Comparison of ENCODE assay signal across 21 cellular contexts in genomic region chr3:129536806-129537205, GRCh38. TPM values are rescaled to one million over a fixed set of nuclear protein-coding genes. Genes with fewer than 3 reads are reported as not detected.
DNase-seq lines count a peak whose midpoint lies in the region; ATAC-seq, FAIRE-seq and TF ChIP-seq lines count a peak whose summit lies in the region.
"Had no signal": no experiment of that assay in that cellular context is flagged by ENCODE, and none has a peak within 500 bp of the region (broad histone marks: within the 10 kb centered on the region; RNA-seq: fewer than 3 reads in every experiment).

No MANE protein-coding gene starts in this region.

- H2AK5ac ChIP-seq in H1 (ENCODE audit: low read depth, low read length) = no peak overlapping the region

- TF ChIP-seq EP300 in H1 (IDR thresholded peaks at IDR 0.05; ENCODE audit: borderline replicate concordance in 1 of 2, low read depth in 2 of 2, low read length in 2 of 2) = no peak

- no peak for FAIRE-seq in H1 (lab: Jason Lieb, UNC)
- FAIRE-seq: A549, D721Med had no signal

- H4K5ac ChIP-seq in H1 (ENCODE audit: insufficient read length, low read depth, low read length) = no peak overlapping the region

- H3K9ac ChIP-seq in H1 (replicated peaks in 1 of 4; ENCODE audit: extremely low read depth in 1 of 4, low read depth in 3 of 4, low read length in 3 of 4) (no peak overlapping the region), mammary epithelial cell (ENCODE audit: insufficient read depth, low read length) (no peak overlapping the region)

- H3K79me1 ChIP-seq in H1 (ENCODE audit: low read depth, low read length) = no peaks in the 10 kb centered on the region

- TF ChIP-seq CTCF in H1 (IDR thresholded peaks at IDR 0.05; ENCODE audit: control extremely low read depth in 1 of 3, insufficient read depth in 1 of 3, low read depth in 1 of 3, low read length in 3 of 3) (no peak), mammary epithelial cell (conservative IDR thresholded peaks at IDR 0.05 in 1 of 2, IDR thresholded peaks at IDR 0.05 in 1 of 2; ENCODE audit: extremely low read depth in 1 of 2, insufficient read depth in 1 of 2, low read depth in 1 of 2, low read length in 2 of 2) (no peak)

- no peak overlapping the region for H3K56ac ChIP-seq in H1 (replicated peaks; ENCODE audit: insufficient read length, low read depth, low read length)

- no TSS peak for BruUV-seq in mammary epithelial cell (replicated peaks; lab: Mats Ljungman, UMichigan)

- no peak for TF ChIP-seq POLR2A in H1 (IDR thresholded peaks at IDR 0.05; ENCODE audit: control extremely low read depth in 1 of 2, low read depth in 2 of 2, low read length in 2 of 2)

- H3K9me3 Mint-ChIP-seq in stimulated activated effector memory CD8-positive, alpha-beta T cell treated with anti-CD3 and anti-CD28 coated beads, Interleukin-12 subunit alpha, Interleukin-12 subunit beta, amount 100 ng/mL, for 72 hours = no peaks in the 10 kb centered on the region
- H3K9me3 Mint-ChIP-seq in activated T-cell treated with anti-CD3 and anti-CD28 coated beads, Interleukin-2, amount 50 U/mL, for 24 hours = no peaks in the 10 kb centered on the region
- H3K9me3 Mint-ChIP-seq: CD4-positive, alpha-beta T cell had no signal

- H3K27me3 ChIP-seq in H1 (replicated peaks in 1 of 4; ENCODE audit: control insufficient read depth in 3 of 4, extremely low read depth in 1 of 4, insufficient read depth in 3 of 4, low read length in 3 of 4) (no peaks in the 10 kb centered on the region), mammary epithelial cell (ENCODE audit: insufficient read depth, low read length) (no peaks in the 10 kb centered on the region)

- no peak overlapping the region for H3K4ac ChIP-seq in H1 (replicated peaks; ENCODE audit: insufficient read length, low read depth, low read length)

- H3K36me3 ChIP-seq in H1 (ENCODE audit: control insufficient read depth in 2 of 4, insufficient read depth in 4 of 4, low read length in 3 of 4) (no peaks in the 10 kb centered on the region), mammary epithelial cell (ENCODE audit: insufficient read depth, low read length) (no peaks in the 10 kb centered on the region)
- H3K36me3 ChIP-seq: HAP-1 had no signal

- H2BK20ac ChIP-seq in H1 (ENCODE audit: low read length) = no peak overlapping the region

- no peak overlapping the region for H3K14ac ChIP-seq in H1 (ENCODE audit: insufficient read length)

- H3K27ac Mint-ChIP-seq in stimulated activated effector memory CD8-positive, alpha-beta T cell treated with anti-CD3 and anti-CD28 coated beads, Interleukin-12 subunit alpha, Interleukin-12 subunit beta, amount 100 ng/mL, for 72 hours = peak overlapping the region; percentile 55
- H3K27ac Mint-ChIP-seq in activated T-cell treated with anti-CD3 and anti-CD28 coated beads, Interleukin-2, amount 50 U/mL, for 24 hours = no peak overlapping the region
- H3K27ac Mint-ChIP-seq: CD4-positive, alpha-beta T cell had no signal

- H3K18ac ChIP-seq in H1 (ENCODE audit: extremely low read depth, low read length) = no peak overlapping the region

- no peak overlapping the region for H2BK5ac ChIP-seq in H1 (ENCODE audit: low read depth, low read length)

- no peaks in the 10 kb centered on the region for H3K36me3 Mint-ChIP-seq in stimulated activated effector memory CD8-positive, alpha-beta T cell treated with anti-CD3 and anti-CD28 coated beads, Interleukin-12 subunit alpha, Interleukin-12 subunit beta, amount 100 ng/mL, for 72 hours
- H3K36me3 Mint-ChIP-seq in activated T-cell treated with anti-CD3 and anti-CD28 coated beads, Interleukin-2, amount 50 U/mL, for 24 hours (ENCODE audit: low read depth) = no peaks in the 10 kb centered on the region

- peak; percentile 68 for DNase-seq in DMS 273 (lab: John Stamatoyannopoulos, UW; ENCODE audit: unreplicated experiment)
- DNase-seq in DMS 273 treated with DMSO at 0.1 percent for 48 hours (lab: John Stamatoyannopoulos, UW) = no peak
- DNase-seq in LHCN-M2 (ENCODE audit: low read depth) = peak; percentile 28
- no peak for DNase-seq in H1 (ENCODE audit: low read depth in 1 of 2, low spot score in 2 of 2)
- DNase-seq in stimulated activated effector memory CD8-positive, alpha-beta T cell treated with anti-CD3 and anti-CD28 coated beads, Interleukin-12 subunit alpha, Interleukin-12 subunit beta, amount 100 ng/mL, for 72 hours (ENCODE audit: low spot score in 2 of 2) = no peak
- DNase-seq in mammary epithelial cell = no peak
- no peak for DNase-seq in activated T-cell treated with anti-CD3 and anti-CD28 coated beads, Interleukin-2, amount 50 U/mL, for 24 hours
- DNase-seq: AML-193; Caco-2; CD4-positive, alpha-beta T cell; DMS79 treated with DMSO at 0.1 percent for 48 hours; GF-D8 had no signal

- no peaks in the 10 kb centered on the region for H4K20me1 ChIP-seq in H1 (replicated peaks in 1 of 2; ENCODE audit: control insufficient read depth in 1 of 2, insufficient read depth in 2 of 2, low read length in 2 of 2)
- no peaks in the 10 kb centered on the region for H4K20me1 ChIP-seq in mammary epithelial cell (ENCODE audit: insufficient read depth, low read length)

- H2BK120ac ChIP-seq in H1 (replicated peaks; ENCODE audit: low read depth, low read length) = no peak overlapping the region

- no peak overlapping the region for H4K8ac ChIP-seq in H1 (ENCODE audit: extremely low read depth, insufficient read depth, low read length)

- H3K27ac ChIP-seq in H1 (ENCODE audit: low read depth, low read length) (no peak overlapping the region), mammary epithelial cell (ENCODE audit: insufficient read depth, low read depth, low read length) (no peak overlapping the region)
- H3K27ac ChIP-seq: 22Rv1, A549, C4-2B had no signal

- no peaks in the 10 kb centered on the region for H3K27me3 Mint-ChIP-seq in activated T-cell treated with anti-CD3 and anti-CD28 coated beads, Interleukin-2, amount 50 U/mL, for 24 hours
- H3K27me3 Mint-ChIP-seq: CD4-positive, alpha-beta T cell had no signal

- H3K4me2 ChIP-seq in H1 (ENCODE audit: insufficient read depth in 1 of 2, low read depth in 2 of 2, low read length in 2 of 2) = no peak overlapping the region
- H3K4me2 ChIP-seq in mammary epithelial cell (ENCODE audit: insufficient read depth, low read depth, low read length) = no peak overlapping the region
- H3K4me2 ChIP-seq: A549 had no signal

- H2BK12ac ChIP-seq in H1 (ENCODE audit: low read depth, low read length) = no peak overlapping the region

- no peak overlapping the region for H3K4me3 Mint-ChIP-seq in stimulated activated effector memory CD8-positive, alpha-beta T cell treated with anti-CD3 and anti-CD28 coated beads, Interleukin-12 subunit alpha, Interleukin-12 subunit beta, amount 100 ng/mL, for 72 hours
- no peak overlapping the region for H3K4me3 Mint-ChIP-seq in activated T-cell treated with anti-CD3 and anti-CD28 coated beads, Interleukin-2, amount 50 U/mL, for 24 hours
- H3K4me3 Mint-ChIP-seq: CD4-positive, alpha-beta T cell had no signal

- no peaks in the 10 kb centered on the region for H3K9me3 ChIP-seq in H1 (ENCODE audit: insufficient read depth in 2 of 2, low read depth in 1 of 2, low read length in 1 of 2)
- no peaks in the 10 kb centered on the region for H3K9me3 ChIP-seq in mammary epithelial cell (replicated peaks; ENCODE audit: insufficient read depth, low read length)
- H3K9me3 ChIP-seq: A549, Caco-2, HAP-1 had no signal

- peaks cover 9% of the 10 kb centered on the region for H3K4me1 Mint-ChIP-seq in stimulated activated effector memory CD8-positive, alpha-beta T cell treated with anti-CD3 and anti-CD28 coated beads, Interleukin-12 subunit alpha, Interleukin-12 subunit beta, amount 100 ng/mL, for 72 hours
- H3K4me1 Mint-ChIP-seq in activated T-cell treated with anti-CD3 and anti-CD28 coated beads, Interleukin-2, amount 50 U/mL, for 24 hours (ENCODE audit: low read depth) = no peaks in the 10 kb centered on the region

- no peak overlapping the region for H3K23ac ChIP-seq in H1 (ENCODE audit: insufficient read length)

- ATAC-seq in stimulated activated effector memory CD8-positive, alpha-beta T cell treated with anti-CD3 and anti-CD28 coated beads, Interleukin-12 subunit alpha, Interleukin-12 subunit beta, amount 100 ng/mL, for 72 hours = no peak
- no peak for ATAC-seq in GM19455 (IDR thresholded peaks at IDR 0.05; ENCODE audit: unreplicated experiment)
- ATAC-seq: A549 had no signal

- CTCF ChIA-PET in H1 (lab: Charles Lee; ENCODE audit: partially characterized antibody) = interaction anchor here (1.2 kb wide), 1 partner anchor 22 kb away, joined by 3 read pairs; no protein-coding TSS in a partner anchor
- CTCF ChIA-PET in mammary epithelial cell (lab: Charles Lee; ENCODE audit: low non-redundant PET) = no interaction called here

- dilution Hi-C loops in mammary epithelial cell (cut with HindIII; ENCODE audit: low sequenced_read_pairs) = no loop called here

- H3K23me2 ChIP-seq in H1 (ENCODE audit: low read depth, low read length) = no peaks in the 10 kb centered on the region

- no peak overlapping the region for H2BK15ac ChIP-seq in H1 (ENCODE audit: low read length)

- intact Hi-C loops in mammary epithelial cell (cut with micrococcal nuclease) = no loop called here

- no peak for TF ChIP-seq RAD21 in H1 (IDR thresholded peaks at IDR 0.05 in 1 of 2, conservative IDR thresholded peaks at IDR 0.05 in 1 of 2; ENCODE audit: low read depth in 2 of 2, low read length in 2 of 2)

- H3K79me2 ChIP-seq in H1 (ENCODE audit: control insufficient read depth in 1 of 2, insufficient read depth in 2 of 2, low read length in 2 of 2) (no peaks in the 10 kb centered on the region), mammary epithelial cell (ENCODE audit: insufficient read depth, low read length) (no peaks in the 10 kb centered on the region)

- POLR2A ChIA-PET in H1 (lab: Charles Lee; ENCODE audit: partially characterized antibody) = interaction anchor here (0.9 to 1.1 kb wide), 2 partner anchors 10 to 61 kb away, joined by 5 to 8 read pairs; no protein-coding TSS in a partner anchor

- in situ Hi-C loops in mammary epithelial cell (cut with MboI; ENCODE audit: low sequenced_read_pairs in 2 of 2) = no loop called here

- H2AFZ ChIP-seq in H1 (ENCODE audit: low read length) (0 out of 2 replicates have a peak overlapping the region, but pooled peaks have one; percentile 29), mammary epithelial cell (ENCODE audit: low read depth, low read length) (no peak overlapping the region)

- H3K4me1 ChIP-seq in H1 (replicated peaks in 1 of 4; ENCODE audit: control insufficient read depth in 3 of 4, insufficient read depth in 4 of 4, low read length in 3 of 4) = peaks cover 4 to 10% (median 6%) of the 10 kb centered on the region in 4 experiments
- H3K4me1 ChIP-seq in mammary epithelial cell (ENCODE audit: insufficient read depth, low read length) = no peaks in the 10 kb centered on the region
- H3K4me1 ChIP-seq: HAP-1 had no signal

- WGBS in H1 (ENCODE audit: extremely low coverage in 1 of 2, insufficient coverage in 1 of 2, insufficient read length in 1 of 2, insufficient replicate concordance in 2 of 2, low coverage in 1 of 2, low lambda C conversion rate in 2 of 2, missing lambda C conversion rate in 1 of 2), 2 experiments = 86% methylated on average over 3 of the region's 3 CpGs; no CpG with 5 or more reads in 1 of the 2 experiments
- WGBS in mammary epithelial cell (ENCODE audit: low coverage, missing lambda C conversion rate) = 78% methylated on average over 3 of the region's 3 CpGs

- no peak overlapping the region for H4K91ac ChIP-seq in H1 (replicated peaks; ENCODE audit: insufficient read length, low read length)

- H3K4me3 ChIP-seq in H1 (ENCODE audit: extremely low read depth in 1 of 4, insufficient read depth in 2 of 4, low read depth in 3 of 4, low read length in 4 of 4) = no peak overlapping the region
- no peak overlapping the region for H3K4me3 ChIP-seq in mammary epithelial cell (replicated peaks in 1 of 3; ENCODE audit: insufficient read depth in 1 of 3, low read depth in 2 of 3, low read length in 3 of 3)
- H3K4me3 ChIP-seq: A549, HAP-1 had no signal

RNA-seq across cellular contexts. Expression of gene H1-8, which starts 6.2 kb away (rescaled TPM):
- total RNA-seq in LHCN-M2 (2014; rRNA removed) (not detected in 2 replicates), mammary epithelial cell (not detected)
- not detected for polyA plus RNA-seq in LHCN-M2 (2012)
- total RNA-seq in H1 (2021; fragmentation: NEBNext Ultra II Directional; extraction: Animal tissue kit (Norgen Biotek cat#: 25700)) = not detected in 2 replicates
- polyA plus RNA-seq in H1 (2011; rRNA removed) (not detected in 2 replicates), mammary epithelial cell (not detected)
- polyA plus RNA-seq in H1 (2011; cell fraction: cytosol; rRNA removed) = not detected
- not detected for polyA plus RNA-seq in H1 (2011; cell fraction: nucleus; rRNA removed)
- polyA plus RNA-seq in H1 (2012, experiment 1 of 2) = not detected in 4 replicates
- not detected for polyA plus RNA-seq in H1 (2012, experiment 2 of 2)
- not detected for polyA plus RNA-seq in H1 (2013, experiment 1 of 2)
- polyA plus RNA-seq in H1 (2013, experiment 2 of 2) = not detected
- not detected in 2 replicates for polyA minus RNA-seq in H1 (2011; rRNA and poly(A)+ RNA removed)
- not detected for polyA minus RNA-seq in H1 (2011; cell fraction: cytosol; rRNA and poly(A)+ RNA removed)
- polyA minus RNA-seq in H1 (2011; cell fraction: nucleus; rRNA and poly(A)+ RNA removed) = not detected
- not detected for polyA minus RNA-seq in mammary epithelial cell
- total RNA-seq: Caco-2; CD4-positive, alpha-beta T cell; H4; HT-29 had no signal
- polyA plus RNA-seq: A549, BJ had no signal

RNA-seq across cellular contexts. Expression of gene RHO, which starts 8.4 kb away (rescaled TPM):
- total RNA-seq in LHCN-M2 (2014; rRNA removed) (not detected in 2 replicates), mammary epithelial cell (not detected)
- not detected for polyA plus RNA-seq in LHCN-M2 (2012)
- total RNA-seq in H1 (2021; fragmentation: NEBNext Ultra II Directional; extraction: Animal tissue kit (Norgen Biotek cat#: 25700)) = not detected in 2 replicates
- polyA plus RNA-seq in H1 (2011; rRNA removed) (not detected in 2 replicates), mammary epithelial cell (not detected)
- polyA plus RNA-seq in H1 (2011; cell fraction: cytosol; rRNA removed) = not detected
- not detected for polyA plus RNA-seq in H1 (2011; cell fraction: nucleus; rRNA removed)
- polyA plus RNA-seq in H1 (2012, experiment 1 of 2) = not detected in 4 replicates
- polyA plus RNA-seq in H1 (2012, experiment 2 of 2) = not detected
- not detected for polyA plus RNA-seq in H1 (2013, experiment 1 of 2)
- not detected for polyA plus RNA-seq in H1 (2013, experiment 2 of 2)
- not detected in 2 replicates for polyA minus RNA-seq in H1 (2011; rRNA and poly(A)+ RNA removed)
- polyA minus RNA-seq in H1 (2011; cell fraction: cytosol; rRNA and poly(A)+ RNA removed) = not detected
- 0.20 TPM for polyA minus RNA-seq in H1 (2011; cell fraction: nucleus; rRNA and poly(A)+ RNA removed)
- not detected for polyA minus RNA-seq in mammary epithelial cell
- total RNA-seq: Caco-2; CD4-positive, alpha-beta T cell; H4; HT-29 had no signal
- polyA plus RNA-seq: BJ had no signal

Comparison
In these comparisons a context has a peak if more than half of its experiments do, and no peak if none do; other contexts are left out.
1. DNase-seq: peak in DMS 273 (single experiment) and LHCN-M2 (single experiment); none in DMS 273 treated with DMSO at 0.1 percent for 48 hours (single experiment), H1 (0 of 2), stimulated activated effector memory CD8-positive, alpha-beta T cell treated with anti-CD3 and anti-CD28 coated beads, Interleukin-12 subunit alpha, Interleukin-12 subunit beta, amount 100 ng/mL, for 72 hours (0 of 2), mammary epithelial cell (single experiment) and activated T-cell treated with anti-CD3 and anti-CD28 coated beads, Interleukin-2, amount 50 U/mL, for 24 hours (single experiment).